ENCODE assay signal across 2 cellular contexts in genomic region chr3:131025500-131025899, GRCh38.
TF ChIP-seq lines count a peak whose summit lies in the region.

No MANE protein-coding gene starts in this region.

TF ChIP-seq in SK-N-SH, 30 proteins besides CTCF, POLR2A, EP300 and RAD21 (continued from another document):
- TF ChIP-seq, protein P1, sequence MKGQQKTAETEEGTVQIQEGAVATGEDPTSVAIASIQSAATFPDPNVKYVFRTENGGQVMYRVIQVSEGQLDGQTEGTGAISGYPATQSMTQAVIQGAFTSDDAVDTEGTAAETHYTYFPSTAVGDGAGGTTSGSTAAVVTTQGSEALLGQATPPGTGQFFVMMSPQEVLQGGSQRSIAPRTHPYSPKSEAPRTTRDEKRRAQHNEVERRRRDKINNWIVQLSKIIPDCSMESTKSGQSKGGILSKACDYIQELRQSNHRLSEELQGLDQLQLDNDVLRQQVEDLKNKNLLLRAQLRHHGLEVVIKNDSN (IDR thresholded peaks at IDR 0.05; ENCODE audit: borderline replicate concordance, low read depth) = no peak
- TF ChIP-seq FOSL2 (IDR thresholded peaks at IDR 0.05; ENCODE audit: borderline replicate concordance, low read depth) (no peak), CHD2 (IDR thresholded peaks at IDR 0.05; ENCODE audit: low read length, partially characterized antibody) (no peak), NRF1 (IDR thresholded peaks at IDR 0.05; ENCODE audit: low read depth, low read length) (no peak), RCOR1 (IDR thresholded peaks at IDR 0.05; ENCODE audit: low read length) (no peak), ZBTB33 (IDR thresholded peaks at IDR 0.05; ENCODE audit: borderline replicate concordance, low read depth) (no peak), NFIC (IDR thresholded peaks at IDR 0.05; ENCODE audit: borderline replicate concordance) (no peak), TCF12 (IDR thresholded peaks at IDR 0.05) (no peak), SIN3A (IDR thresholded peaks at IDR 0.05; ENCODE audit: borderline replicate concordance, low read depth, low read length) (no peak), ELF1 (IDR thresholded peaks at IDR 0.05) (no peak)
- TF ChIP-seq, protein P2, sequence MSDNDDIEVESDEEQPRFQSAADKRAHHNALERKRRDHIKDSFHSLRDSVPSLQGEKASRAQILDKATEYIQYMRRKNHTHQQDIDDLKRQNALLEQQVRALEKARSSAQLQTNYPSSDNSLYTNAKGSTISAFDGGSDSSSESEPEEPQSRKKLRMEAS (IDR thresholded peaks at IDR 0.05; ENCODE audit: low read depth) = no peak
TF ChIP-seq in SK-N-SH: peak in this region for 0.

TF ChIP-seq in SK-N-SH treated with all-trans-retinoic acid at 6 μM for 48 hours, 23 proteins besides CTCF, POLR2A, EP300 and RAD21 (continued from another document):
- TF ChIP-seq TSHZ2 (CRISPR knock-in tag; IDR thresholded peaks at IDR 0.05) = no peak
- TF ChIP-seq CSDC2 (CRISPR knock-in tag; IDR thresholded peaks at IDR 0.05) = no peak
- no peak for TF ChIP-seq BACH2 (CRISPR knock-in tag; IDR thresholded peaks at IDR 0.05; ENCODE audit: borderline replicate concordance)
- TF ChIP-seq ZNF565 (CRISPR knock-in tag; conservative IDR thresholded peaks at IDR 0.05; ENCODE audit: low read depth) = no peak
- TF ChIP-seq ISL1 (CRISPR knock-in tag; IDR thresholded peaks at IDR 0.05) = no peak
